Comparison of ENCODE assay signal across 8 cellular contexts in genomic region chr6:110875548-110876169, GRCh38. TPM values are rescaled to one million over a fixed set of nuclear protein-coding genes. Genes with fewer than 3 reads are reported as not detected.
DNase-seq lines count a peak whose midpoint lies in the region; TF ChIP-seq lines count a peak whose summit lies in the region.

No MANE protein-coding gene starts in this region.

- TF ChIP-seq CTCF in astrocyte of the spinal cord (IDR thresholded peaks at IDR 0.05; ENCODE audit: low read depth, low read length): no peak

- H3K36me3 ChIP-seq in iPS-18a (ENCODE audit: control insufficient read depth, low read depth, low read length) (no peaks in the 10 kb centered on the region), skeletal muscle tissue (ENCODE audit: control insufficient read depth in 3 of 3, insufficient read depth in 3 of 3, low read length in 3 of 3) (no peaks in the 10 kb centered on the region)

- H3K27ac ChIP-seq in iPS-18a (ENCODE audit: low read length) (peak overlapping the region; percentile 73), skeletal muscle tissue (ENCODE audit: low read depth, low read length) (peak overlapping the region; percentile 98)

- peak; percentile 34 to 45 for DNase-seq in NCI-H2081 (lab: John Stamatoyannopoulos, UW)
- no peak for DNase-seq in NCI-H2081 treated with DMSO at 0.1 percent for 48 hours (lab: John Stamatoyannopoulos, UW)
- DNase-seq in HS-27A (ENCODE audit: low read depth): peak; percentile 14
- peak; percentile 68 for DNase-seq in T-helper 22 cell (ENCODE audit: low read depth)
- peak; percentile 22 for DNase-seq in astrocyte of the spinal cord (ENCODE audit: low read depth, low spot score)
- DNase-seq in HT-29 (ENCODE audit: low spot score): no peak

- H3K27me3 ChIP-seq in iPS-18a (ENCODE audit: control insufficient read depth, insufficient read depth, low read length) (no peaks in the 10 kb centered on the region), skeletal muscle tissue (ENCODE audit: control insufficient read depth in 3 of 3, insufficient read depth in 3 of 3, low read length in 3 of 3) (no peaks in the 10 kb centered on the region)

- H3K4me1 ChIP-seq in iPS-18a (ENCODE audit: control insufficient read depth, low read depth, low read length): peaks cover 26% of the 10 kb centered on the region
- peaks cover 28 to 41% (median 29%) of the 10 kb centered on the region in 3 donors for H3K4me1 ChIP-seq in skeletal muscle tissue (ENCODE audit: control insufficient read depth in 3 of 3, insufficient read depth in 3 of 3, low read length in 3 of 3)

- peak overlapping the region; percentile 95 for H3K9ac ChIP-seq in iPS-18a (ENCODE audit: low read length)
- peak overlapping the region; percentile 96 to 98 (median 96) for H3K9ac ChIP-seq in skeletal muscle tissue (ENCODE audit: low read depth in 1 of 3, low read length in 3 of 3)

- in situ Hi-C loops in astrocyte of the spinal cord (cut with HindIII; ENCODE audit: low sequenced_read_pairs): no loop called here

- H3K9me3 ChIP-seq in iPS-18a (ENCODE audit: control insufficient read depth, low read depth, low read length) (no peaks in the 10 kb centered on the region), skeletal muscle tissue (ENCODE audit: control insufficient read depth in 3 of 3, low read length in 3 of 3) (no peaks in the 10 kb centered on the region)

- peak overlapping the region; percentile 95 for H3K4me3 ChIP-seq in astrocyte of the spinal cord (ENCODE audit: low read depth, low read length)
- H3K4me3 ChIP-seq in iPS-18a (ENCODE audit: low read length): peak overlapping the region; percentile 76
- peak overlapping the region; percentile 88 to 95 (median 93) for H3K4me3 ChIP-seq in skeletal muscle tissue (ENCODE audit: low read length in 3 of 3)

RNA-seq across cellular contexts. Expression of gene AMD1, which starts 1.1 kb away (rescaled TPM):
- 45.9 TPM for total RNA-seq in skeletal muscle tissue
- total RNA-seq in HT-29 (2014; rRNA removed; shearing (Covaris generic)): 42.2 and 47.3 TPM in 2 replicates

Comparison
In these comparisons a context has a peak if more than half of its experiments do, and no peak if none do; other contexts are left out.
1. DNase-seq: peak in NCI-H2081 (2 of 2), HS-27A (single experiment), T-helper 22 cell (single experiment) and astrocyte of the spinal cord (single experiment); none in NCI-H2081 treated with DMSO at 0.1 percent for 48 hours (single experiment) and HT-29 (single experiment).
2. Peak in every context shown above with its lines, with median percentiles within 50 percentile points of each other: H3K4me3 ChIP-seq.